ENCODE assay signal across 12 cellular contexts in genomic region chr4:1043162-1043561, GRCh38. TPM values are rescaled to one million over a fixed set of nuclear protein-coding genes. Genes with fewer than 3 reads are reported as not detected.
DNase-seq lines count a peak whose midpoint lies in the region; ATAC-seq and TF ChIP-seq lines count a peak whose summit lies in the region.
"Had no signal": no experiment of that assay in that cellular context is flagged by ENCODE, and none has a peak within 500 bp of the region (broad histone marks: within the 10 kb centered on the region; RNA-seq: fewer than 3 reads in every experiment).

No MANE protein-coding gene starts in this region.

- H3K4me3 ChIP-seq in Panc1 (ENCODE audit: low read depth in 2 of 2, low read length in 2 of 2) (no peak overlapping the region), right lobe of liver (no peak overlapping the region)

- no TSS peak for BruUV-seq in Panc1 (replicated peaks; lab: Mats Ljungman, UMichigan)

- H3K4me1 ChIP-seq in Panc1 (ENCODE audit: control insufficient read depth, insufficient read depth, low read length), result peaks cover 67% of the 10 kb centered on the region
- peaks cover 0 to 12% (median 4%) of the 10 kb centered on the region in 4 donors for H3K4me1 ChIP-seq in right lobe of liver

- H3K36me3 ChIP-seq in Panc1 (ENCODE audit: control insufficient read depth, insufficient read depth, low read length), result no peaks in the 10 kb centered on the region
- H3K36me3 ChIP-seq in right lobe of liver, result no peaks in the 10 kb centered on the region

- H3K36me3 Mint-ChIP-seq in activated CD4-positive, alpha-beta T cell treated with anti-CD3 and anti-CD28 coated beads for 36 hours (ENCODE audit: low read depth), result peaks cover 2% of the 10 kb centered on the region
- no peaks in the 10 kb centered on the region for H3K36me3 Mint-ChIP-seq in glutamatergic neuron (ENCODE audit: unreplicated experiment)
- H3K36me3 Mint-ChIP-seq in stimulated activated naive B cell treated with anti-CD40 and anti-IgM and Interleukin-4, amounts not matched to agents 10 μg/mL and 1 μg/mL and 100 μg/mL, for 72 hours, result peaks cover 2 to 7% of the 10 kb centered on the region in 2 donors
- H3K36me3 Mint-ChIP-seq: CD8-positive, alpha-beta T cell had no signal

- CTCF ChIA-PET in activated CD4-positive, alpha-beta T cell treated with anti-CD3 and anti-CD28 coated beads for 36 hours (lab: Charles Lee), result no interaction called here
- CTCF ChIA-PET in Panc1 (lab: Charles Lee), result interaction anchor here (0.5 kb wide), 1 partner anchor 24 kb away, joined by 6 read pairs; no protein-coding TSS in a partner anchor

- H3K4me1 Mint-ChIP-seq in activated CD4-positive, alpha-beta T cell treated with anti-CD3 and anti-CD28 coated beads for 36 hours, result no peaks in the 10 kb centered on the region
- no peaks in the 10 kb centered on the region for H3K4me1 Mint-ChIP-seq in glutamatergic neuron (ENCODE audit: low read depth, unreplicated experiment)
- peaks cover 10 to 12% of the 10 kb centered on the region in 2 donors for H3K4me1 Mint-ChIP-seq in stimulated activated naive B cell treated with anti-CD40 and anti-IgM and Interleukin-4, amounts not matched to agents 10 μg/mL and 1 μg/mL and 100 μg/mL, for 72 hours

- no peak overlapping the region for H3K27ac Mint-ChIP-seq in activated CD4-positive, alpha-beta T cell treated with anti-CD3 and anti-CD28 coated beads for 36 hours
- peak overlapping the region; percentile 52 for H3K27ac Mint-ChIP-seq in glutamatergic neuron (ENCODE audit: unreplicated experiment)
- peak overlapping the region; percentile 45 for H3K27ac Mint-ChIP-seq in stimulated activated naive B cell treated with anti-CD40 and anti-IgM and Interleukin-4, amounts not matched to agents 10 μg/mL and 1 μg/mL and 100 μg/mL, for 72 hours
- H3K27ac Mint-ChIP-seq: CD8-positive, alpha-beta T cell had no signal

- no peaks in the 10 kb centered on the region for H3K9me3 ChIP-seq in Panc1 (ENCODE audit: control insufficient read depth, insufficient read depth, low read depth, low read length)
- H3K9me3 ChIP-seq in right lobe of liver, result no peaks in the 10 kb centered on the region

- peak; percentile 27 for DNase-seq in activated CD4-positive, alpha-beta T cell treated with anti-CD3 and anti-CD28 coated beads for 36 hours
- no peak for DNase-seq in activated CD4-positive, alpha-beta T cell treated with anti-CD3 and anti-CD28 coated beads for 1 hour
- DNase-seq in Panc1 (ENCODE audit: low read depth, low spot score) (no peak), glutamatergic neuron (no peak), cerebellum (ENCODE audit: low spot score) (no peak), left ventricle myocardium superior (no peak), right lobe of liver (no peak)
- no peak for DNase-seq in stimulated activated naive B cell treated with anti-CD40 and anti-IgM and Interleukin-4, amounts not matched to agents 10 μg/mL and 1 μg/mL and 100 μg/mL, for 72 hours
- DNase-seq: NCI-H748 treated with DMSO at 0.1 percent for 48 hours had no signal

- intact Hi-C loops in activated CD4-positive, alpha-beta T cell treated with anti-CD3 and anti-CD28 coated beads for 36 hours (cut with DNase I, micrococcal nuclease), result no loop called here
- intact Hi-C loops in Panc1 (cut with micrococcal nuclease; ENCODE audit: unreplicated experiment) (no loop called here), left ventricle myocardium superior (cut with micrococcal nuclease) (no loop called here), right lobe of liver (cut with DNase I) (no loop called here)

- H3K27me3 ChIP-seq in Panc1 (ENCODE audit: control insufficient read depth, insufficient read depth, low read length) (no peaks in the 10 kb centered on the region), right lobe of liver (no peaks in the 10 kb centered on the region)

- no peak for TF ChIP-seq CTCF in Panc1 (IDR thresholded peaks at IDR 0.05)
- TF ChIP-seq CTCF in glutamatergic neuron (IDR thresholded peaks at IDR 0.05; ENCODE audit: partially characterized antibody, unreplicated experiment), result no peak
- TF ChIP-seq CTCF in right lobe of liver (IDR thresholded peaks at IDR 0.05), result no peak

- no peak for TF ChIP-seq POLR2A in right lobe of liver (IDR thresholded peaks at IDR 0.05)

- in situ Hi-C loops in Panc1 (cut with HindIII; ENCODE audit: low pct_unique_long_range_greater_than_20kb, low sequenced_read_pairs), result no loop called here

- H3K27me3 Mint-ChIP-seq in activated CD4-positive, alpha-beta T cell treated with anti-CD3 and anti-CD28 coated beads for 36 hours, result peaks cover 17% of the 10 kb centered on the region
- H3K27me3 Mint-ChIP-seq in glutamatergic neuron (ENCODE audit: unreplicated experiment), result peaks cover 13% of the 10 kb centered on the region
- peaks cover 39 to 66% of the 10 kb centered on the region in 2 donors for H3K27me3 Mint-ChIP-seq in stimulated activated naive B cell treated with anti-CD40 and anti-IgM and Interleukin-4, amounts not matched to agents 10 μg/mL and 1 μg/mL and 100 μg/mL, for 72 hours

- WGBS in right lobe of liver (ENCODE audit: insufficient coverage, low coverage, low lambda C conversion rate, missing lambda C conversion rate), result 83% methylated on average over 6 of the region's 7 CpGs

- peak; percentile 28 for ATAC-seq in activated CD4-positive, alpha-beta T cell treated with anti-CD3 and anti-CD28 coated beads for 36 hours
- ATAC-seq in Panc1 (no peak), left ventricle myocardium superior (no peak), right lobe of liver (no peak)
- ATAC-seq in stimulated activated naive B cell treated with anti-CD40 and anti-IgM and Interleukin-4, amounts not matched to agents 10 μg/mL and 1 μg/mL and 100 μg/mL, for 72 hours (replicated peaks), result no peak
- ATAC-seq: CD8-positive, alpha-beta T cell; left lobe of liver had no signal

- H3K4me3 Mint-ChIP-seq in activated CD4-positive, alpha-beta T cell treated with anti-CD3 and anti-CD28 coated beads for 36 hours, result no peak overlapping the region
- H3K4me3 Mint-ChIP-seq in glutamatergic neuron (ENCODE audit: unreplicated experiment), result no peak overlapping the region
- no peak overlapping the region for H3K4me3 Mint-ChIP-seq in stimulated activated naive B cell treated with anti-CD40 and anti-IgM and Interleukin-4, amounts not matched to agents 10 μg/mL and 1 μg/mL and 100 μg/mL, for 72 hours
- H3K4me3 Mint-ChIP-seq: CD8-positive, alpha-beta T cell had no signal

- POLR2A ChIA-PET in activated CD4-positive, alpha-beta T cell treated with anti-CD3 and anti-CD28 coated beads for 36 hours (lab: Charles Lee), result no interaction called here
- POLR2A ChIA-PET in Panc1 (lab: Charles Lee), result no interaction called here

- no peaks in the 10 kb centered on the region for H3K9me3 Mint-ChIP-seq in activated CD4-positive, alpha-beta T cell treated with anti-CD3 and anti-CD28 coated beads for 36 hours (ENCODE audit: low read depth)
- peaks cover 5% of the 10 kb centered on the region for H3K9me3 Mint-ChIP-seq in glutamatergic neuron (ENCODE audit: unreplicated experiment)
- peaks cover 0 to 2% of the 10 kb centered on the region in 2 donors for H3K9me3 Mint-ChIP-seq in stimulated activated naive B cell treated with anti-CD40 and anti-IgM and Interleukin-4, amounts not matched to agents 10 μg/mL and 1 μg/mL and 100 μg/mL, for 72 hours
- H3K9me3 Mint-ChIP-seq: CD8-positive, alpha-beta T cell had no signal

- H3K27ac ChIP-seq in Panc1 (ENCODE audit: low read length) (peak overlapping the region; percentile 92), right lobe of liver (no peak overlapping the region)

RNA-seq across cellular contexts. Expression of gene FGFRL1, which starts 31.7 kb away (rescaled TPM):
- 10 to 100 TPM; 17.6 to 23.5 TPM for total RNA-seq in activated CD4-positive, alpha-beta T cell treated with anti-CD3 and anti-CD28 coated beads for 36 hours
- total RNA-seq in Panc1 (2021; ENCODE audit: unreplicated experiment) (43.1 TPM), glutamatergic neuron (ENCODE audit: unreplicated experiment) (20.9 TPM), cerebellum (5.3 TPM), left ventricle myocardium superior (26.6 TPM), right lobe of liver (10 to 100 TPM; 27.9 to 60.1 (median 45.7) TPM)
- 57.6 TPM for polyA plus RNA-seq in Panc1 (2012; ENCODE audit: insufficient read length)

RNA-seq across cellular contexts. Expression of gene SLC26A1, which starts 50.0 kb away (rescaled TPM):
- total RNA-seq in activated CD4-positive, alpha-beta T cell treated with anti-CD3 and anti-CD28 coated beads for 36 hours, result under 1 TPM; 0.21 to 0.43 TPM
- total RNA-seq in Panc1 (2021; ENCODE audit: unreplicated experiment) (1.8 TPM), glutamatergic neuron (ENCODE audit: unreplicated experiment) (0.54 TPM), cerebellum (3.0 TPM), left ventricle myocardium superior (not detected), right lobe of liver (10 to 100 TPM in 5 of 6 experiments, 1 to 10 TPM in 1; 9.6 to 30.9 (median 23.0) TPM)
- 3.2 TPM for polyA plus RNA-seq in Panc1 (2012; ENCODE audit: insufficient read length)
- total RNA-seq: RPMI7951 had no signal

RNA-seq across cellular contexts. Expression of gene IDUA, which starts 56.3 kb away (rescaled TPM):
- total RNA-seq in activated CD4-positive, alpha-beta T cell treated with anti-CD3 and anti-CD28 coated beads for 36 hours, result 1 to 10 TPM; 6.4 to 9.0 TPM
- total RNA-seq in Panc1 (2021; ENCODE audit: unreplicated experiment) (30.6 TPM), glutamatergic neuron (ENCODE audit: unreplicated experiment) (20.3 TPM), cerebellum (16.7 TPM), left ventricle myocardium superior (8.7 TPM), right lobe of liver (10 to 100 TPM in 3 of 6 experiments, 1 to 10 TPM in 3; 4.7 to 15.1 (median 11.0) TPM)
- 28.5 TPM for polyA plus RNA-seq in Panc1 (2012; ENCODE audit: insufficient read length)
